In the genomic region with DNA sequence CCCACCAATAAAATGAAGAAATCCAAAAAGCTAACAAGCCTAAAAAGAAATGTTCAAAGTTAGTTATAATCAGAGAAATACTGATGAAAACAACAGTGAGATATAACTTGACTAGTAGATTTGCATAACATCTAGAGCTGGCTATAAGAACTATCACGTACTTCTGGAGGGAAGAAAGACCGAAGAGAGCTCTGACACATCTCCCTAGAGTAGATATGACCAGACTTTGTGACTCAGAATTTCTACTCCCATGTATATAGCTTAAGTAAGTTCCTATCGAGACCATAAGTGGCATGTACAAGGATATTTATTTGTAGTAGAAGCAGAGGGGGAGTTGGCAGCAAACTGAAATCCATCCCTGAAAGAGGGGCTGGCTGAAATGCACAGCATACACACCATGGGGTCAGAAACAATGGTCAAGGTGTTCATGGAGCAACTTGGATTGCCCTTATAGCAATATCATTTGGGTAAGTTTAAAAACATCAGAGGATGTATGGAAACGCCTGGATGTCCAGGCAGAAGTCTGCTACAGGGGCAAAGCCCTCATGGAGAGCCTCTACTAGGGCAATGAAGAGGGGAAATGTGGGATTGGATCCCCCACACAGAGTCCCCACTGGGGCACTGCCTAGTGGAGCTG, we compare ENCODE assay signal across 20 cellular contexts. TPM values are rescaled to one million over a fixed set of nuclear protein-coding genes. Genes with fewer than 3 reads are reported as not detected.
DNase-seq lines count a peak whose midpoint lies in the region; ATAC-seq and TF ChIP-seq lines count a peak whose summit lies in the region.
"Had no signal": no experiment of that assay in that cellular context is flagged by ENCODE, and none has a peak within 500 bp of the region (broad histone marks: within the 10 kb centered on the region; RNA-seq: fewer than 3 reads in every experiment).

No MANE protein-coding gene starts in this region.

- H3K27me3 ChIP-seq in lower lobe of right lung (ENCODE audit: low read depth), result peaks cover under 1% of the 10 kb centered on the region

- H3K36me3 ChIP-seq in HEK293 (ENCODE audit: control insufficient read depth in 2 of 2, insufficient read depth in 1 of 2, low read length in 2 of 2) (no peaks in the 10 kb centered on the region), lower lobe of right lung (no peaks in the 10 kb centered on the region)

- no peak for TF ChIP-seq CTCF in HEK293 (tag by site-specific recombination; IDR thresholded peaks at IDR 0.05)
- TF ChIP-seq CTCF in lower lobe of right lung (IDR thresholded peaks at IDR 0.05), result no peak

- intact Hi-C loops in lower lobe of right lung (cut with DNase I), result no loop called here

- peaks cover 22% of the 10 kb centered on the region for H3K27me3 Mint-ChIP-seq in activated T-cell treated with anti-CD3 and anti-CD28 coated beads, Interleukin-2, amount 50 U/mL, for 24 hours

- ATAC-seq in stimulated activated effector memory CD8-positive, alpha-beta T cell treated with anti-CD3 and anti-CD28 coated beads, Interleukin-12 subunit alpha, Interleukin-12 subunit beta, amount 100 ng/mL, for 72 hours, result peak; percentile 77
- ATAC-seq in lower lobe of right lung (no peak), GM18505 (IDR thresholded peaks at IDR 0.05; ENCODE audit: unreplicated experiment) (no peak)
- ATAC-seq: HepG2, PC-3, Right ventricle myocardium inferior had no signal

- CTCF ChIA-PET in HEK293 (lab: Yijun Ruan, JAX), result interaction anchor here (1.0 to 2.4 kb wide), 5 partner anchors 66 to 105 kb away, joined by 3 to 20 read pairs (median 3); no protein-coding TSS in a partner anchor

- no peak overlapping the region for H3K27ac ChIP-seq in HEK293 (ENCODE audit: extremely low read depth, low read depth, low read length)
- H3K27ac ChIP-seq in lower lobe of right lung, result no peak overlapping the region
- H3K27ac ChIP-seq: KMS-11 had no signal

- peak; percentile 51 for DNase-seq in activated T-cell treated with anti-CD3 and anti-CD28 coated beads, Interleukin-2, amount 50 U/mL, for 24 hours
- DNase-seq in activated T-cell treated with anti-CD3 and anti-CD28 coated beads, Interleukin-2, amount 50 U/mL, for 1 hour, result no peak
- peak; percentile 55 to 63 for DNase-seq in activated T-cell treated with anti-CD3 and anti-CD28 coated beads, Interleukin-2, amount 50 U/mL, for 48 hours
- DNase-seq in stimulated activated effector memory CD8-positive, alpha-beta T cell treated with anti-CD3 and anti-CD28 coated beads, Interleukin-12 subunit alpha, Interleukin-12 subunit beta, amount 100 ng/mL, for 72 hours (ENCODE audit: low spot score in 2 of 2), result peak in 1 of 2 donors; percentile 49
- DNase-seq in lower lobe of right lung, result no peak
- DNase-seq: ACHN; CD4-positive, alpha-beta memory T cell; DND-41; GF-D8; MM.1S; NCI-H1105; NCI-H1694 treated with DMSO at 0.1 percent for 48 hours; PC-3 had no signal

- H3K4me1 ChIP-seq in HEK293 (ENCODE audit: control insufficient read depth, insufficient read depth, low read length) (peaks cover 9% of the 10 kb centered on the region; the same call in 1 of the 2 replicates), lower lobe of right lung (no peaks in the 10 kb centered on the region)

- H3K4me3 ChIP-seq in HEK293 (ENCODE audit: low read depth, low read length) (no peak overlapping the region), lower lobe of right lung (no peak overlapping the region)

- H3K4me3 Mint-ChIP-seq in activated T-cell treated with anti-CD3 and anti-CD28 coated beads, Interleukin-2, amount 50 U/mL, for 24 hours, result peak overlapping the region; percentile 42
- H3K4me3 Mint-ChIP-seq in stimulated activated effector memory CD8-positive, alpha-beta T cell treated with anti-CD3 and anti-CD28 coated beads, Interleukin-12 subunit alpha, Interleukin-12 subunit beta, amount 100 ng/mL, for 72 hours, result peak overlapping the region; percentile 1
- H3K4me3 Mint-ChIP-seq: B cell; CD4-positive, alpha-beta memory T cell had no signal

- peaks cover 81% of the 10 kb centered on the region for H3K4me1 Mint-ChIP-seq in activated T-cell treated with anti-CD3 and anti-CD28 coated beads, Interleukin-2, amount 50 U/mL, for 24 hours (ENCODE audit: low read depth)
- H3K4me1 Mint-ChIP-seq in stimulated activated effector memory CD8-positive, alpha-beta T cell treated with anti-CD3 and anti-CD28 coated beads, Interleukin-12 subunit alpha, Interleukin-12 subunit beta, amount 100 ng/mL, for 72 hours, result peaks cover 54% of the 10 kb centered on the region

- H3K9me3 ChIP-seq in HEK293 (ENCODE audit: control insufficient read depth, insufficient read depth, low read depth, low read length) (no peaks in the 10 kb centered on the region), lower lobe of right lung (no peaks in the 10 kb centered on the region)

- no peak for TF ChIP-seq POLR2A in GM18505 (IDR thresholded peaks at IDR 0.05; ENCODE audit: borderline replicate concordance, extremely low read depth, insufficient read depth, insufficient read length)

- H3K9me3 Mint-ChIP-seq in activated T-cell treated with anti-CD3 and anti-CD28 coated beads, Interleukin-2, amount 50 U/mL, for 24 hours, result peaks cover 15% of the 10 kb centered on the region
- no peaks in the 10 kb centered on the region for H3K9me3 Mint-ChIP-seq in stimulated activated effector memory CD8-positive, alpha-beta T cell treated with anti-CD3 and anti-CD28 coated beads, Interleukin-12 subunit alpha, Interleukin-12 subunit beta, amount 100 ng/mL, for 72 hours

- H3K36me3 Mint-ChIP-seq in activated T-cell treated with anti-CD3 and anti-CD28 coated beads, Interleukin-2, amount 50 U/mL, for 24 hours (ENCODE audit: low read depth), result peaks cover 11% of the 10 kb centered on the region
- peaks cover 28% of the 10 kb centered on the region for H3K36me3 Mint-ChIP-seq in stimulated activated effector memory CD8-positive, alpha-beta T cell treated with anti-CD3 and anti-CD28 coated beads, Interleukin-12 subunit alpha, Interleukin-12 subunit beta, amount 100 ng/mL, for 72 hours
- H3K36me3 Mint-ChIP-seq: CD4-positive, alpha-beta memory T cell had no signal

- POLR2A ChIA-PET in HEK293 (lab: Yijun Ruan, JAX), result no interaction called here

- peak overlapping the region; percentile 98 for H3K27ac Mint-ChIP-seq in activated T-cell treated with anti-CD3 and anti-CD28 coated beads, Interleukin-2, amount 50 U/mL, for 24 hours
- peak overlapping the region; percentile 53 for H3K27ac Mint-ChIP-seq in stimulated activated effector memory CD8-positive, alpha-beta T cell treated with anti-CD3 and anti-CD28 coated beads, Interleukin-12 subunit alpha, Interleukin-12 subunit beta, amount 100 ng/mL, for 72 hours
- H3K27ac Mint-ChIP-seq: B cell had no signal

TF ChIP-seq in HEK293, 187 proteins besides CTCF, POLR2A, EP300 and RAD21:
- TF ChIP-seq SETDB1 (IDR thresholded peaks at IDR 0.05; ENCODE audit: insufficient read length, low read length), result peak; percentile 76
- TF ChIP-seq, protein P1, sequence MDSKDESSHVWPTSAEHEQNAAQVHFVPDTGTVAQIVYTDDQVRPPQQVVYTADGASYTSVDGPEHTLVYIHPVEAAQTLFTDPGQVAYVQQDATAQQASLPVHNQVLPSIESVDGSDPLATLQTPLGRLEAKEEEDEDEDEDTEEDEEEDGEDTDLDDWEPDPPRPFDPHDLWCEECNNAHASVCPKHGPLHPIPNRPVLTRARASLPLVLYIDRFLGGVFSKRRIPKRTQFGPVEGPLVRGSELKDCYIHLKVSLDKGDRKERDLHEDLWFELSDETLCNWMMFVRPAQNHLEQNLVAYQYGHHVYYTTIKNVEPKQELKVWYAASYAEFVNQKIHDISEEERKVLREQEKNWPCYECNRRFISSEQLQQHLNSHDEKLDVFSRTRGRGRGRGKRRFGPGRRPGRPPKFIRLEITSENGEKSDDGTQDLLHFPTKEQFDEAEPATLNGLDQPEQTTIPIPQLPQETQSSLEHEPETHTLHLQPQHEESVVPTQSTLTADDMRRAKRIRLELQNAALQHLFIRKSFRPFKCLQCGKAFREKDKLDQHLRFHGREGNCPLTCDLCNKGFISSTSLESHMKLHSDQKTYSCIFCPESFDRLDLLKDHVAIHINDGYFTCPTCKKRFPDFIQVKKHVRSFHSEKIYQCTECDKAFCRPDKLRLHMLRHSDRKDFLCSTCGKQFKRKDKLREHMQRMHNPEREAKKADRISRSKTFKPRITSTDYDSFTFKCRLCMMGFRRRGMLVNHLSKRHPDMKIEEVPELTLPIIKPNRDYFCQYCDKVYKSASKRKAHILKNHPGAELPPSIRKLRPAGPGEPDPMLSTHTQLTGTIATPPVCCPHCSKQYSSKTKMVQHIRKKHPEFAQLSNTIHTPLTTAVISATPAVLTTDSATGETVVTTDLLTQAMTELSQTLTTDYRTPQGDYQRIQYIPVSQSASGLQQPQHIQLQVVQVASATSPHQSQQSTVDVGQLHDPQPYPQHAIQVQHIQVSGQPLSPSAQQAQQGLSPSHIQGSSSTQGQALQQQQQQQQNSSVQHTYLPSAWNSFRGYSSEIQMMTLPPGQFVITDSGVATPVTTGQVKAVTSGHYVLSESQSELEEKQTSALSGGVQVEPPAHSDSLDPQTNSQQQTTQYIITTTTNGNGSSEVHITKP (tag by site-specific recombination; IDR thresholded peaks at IDR 0.05), result no peak

RNA-seq across cellular contexts. Expression of a gene that starts 25.6 kb away (rescaled TPM):
- total RNA-seq in lower lobe of right lung, result not detected
- total RNA-seq: B cell; CD4-positive, alpha-beta memory T cell; H4; HepG2; PC-3; Right ventricle myocardium inferior had no signal

Comparison
In these comparisons a context has a peak if more than half of its experiments do, and no peak if none do; other contexts are left out.
1. DNase-seq: peak in activated T-cell treated with anti-CD3 and anti-CD28 coated beads, Interleukin-2, amount 50 U/mL, for 24 hours (single experiment) and activated T-cell treated with anti-CD3 and anti-CD28 coated beads, Interleukin-2, amount 50 U/mL, for 48 hours (2 of 2); none in activated T-cell treated with anti-CD3 and anti-CD28 coated beads, Interleukin-2, amount 50 U/mL, for 1 hour (single experiment) and lower lobe of right lung (single experiment).